Comparison of ENCODE assay signal across 8 cellular contexts in genomic region chrX:119638725-119639471, GRCh38. TPM values are rescaled to one million over a fixed set of nuclear protein-coding genes. Genes with fewer than 3 reads are reported as not detected.
DNase-seq lines count a peak whose midpoint lies in the region; ATAC-seq and TF ChIP-seq lines count a peak whose summit lies in the region.

No MANE protein-coding gene starts in this region.

- H3K4me1 Mint-ChIP-seq in activated naive CD8-positive, alpha-beta T cell treated with anti-CD3 and anti-CD28 coated beads for 36 hours: peaks cover 18% of the 10 kb centered on the region

- H3K27me3 Mint-ChIP-seq in activated naive CD8-positive, alpha-beta T cell treated with anti-CD3 and anti-CD28 coated beads for 36 hours: no peaks in the 10 kb centered on the region

- no peak overlapping the region for H3K4me3 Mint-ChIP-seq in activated naive CD8-positive, alpha-beta T cell treated with anti-CD3 and anti-CD28 coated beads for 36 hours

- DNase-seq in GM12865 (ENCODE audit: low read depth) (peak; percentile 85), iPS-NIHi7 (ENCODE audit: extremely low spot score) (no peak), DMS53 (lab: John Stamatoyannopoulos, UW) (no peak), occipital lobe (lab: John Stamatoyannopoulos, UW) (no peak)
- DNase-seq in activated naive CD8-positive, alpha-beta T cell treated with anti-CD3 and anti-CD28 coated beads for 36 hours: no peak
- DNase-seq in stimulated activated CD4-positive, alpha-beta T cell treated with anti-CD3 and anti-CD28 coated beads, Interleukin-4, amount 100 ng/mL, for 24 hours: no peak

- ATAC-seq in GM19467 (IDR thresholded peaks at IDR 0.05; ENCODE audit: unreplicated experiment) (peak; percentile 47), HG03175 (IDR thresholded peaks at IDR 0.05; ENCODE audit: unreplicated experiment) (peak; percentile 62)

- H3K27ac Mint-ChIP-seq in activated naive CD8-positive, alpha-beta T cell treated with anti-CD3 and anti-CD28 coated beads for 36 hours: peak overlapping the region; percentile 42

- no peaks in the 10 kb centered on the region for H3K9me3 Mint-ChIP-seq in activated naive CD8-positive, alpha-beta T cell treated with anti-CD3 and anti-CD28 coated beads for 36 hours

- H3K36me3 Mint-ChIP-seq in activated naive CD8-positive, alpha-beta T cell treated with anti-CD3 and anti-CD28 coated beads for 36 hours: peaks cover 27% of the 10 kb centered on the region

- H3K4me3 ChIP-seq in GM12865 (ENCODE audit: low read depth, low read length): no peak overlapping the region

- no peak for TF ChIP-seq CTCF in GM12865 (IDR thresholded peaks at IDR 0.05; ENCODE audit: insufficient read depth, low read depth, low read length, missing control alignments)

RNA-seq across cellular contexts. Expression of gene NKRF, which starts 32.7 kb away (rescaled TPM):
- total RNA-seq in activated naive CD8-positive, alpha-beta T cell treated with anti-CD3 and anti-CD28 coated beads for 36 hours: 10 to 100 TPM; 29.8 to 30.9 TPM
- total RNA-seq in occipital lobe: 14.0 TPM

RNA-seq across cellular contexts. Expression of gene SEPTIN6, which starts 54.1 kb away (rescaled TPM):
- 100 to 1,000 TPM; 187 to 202 TPM for total RNA-seq in activated naive CD8-positive, alpha-beta T cell treated with anti-CD3 and anti-CD28 coated beads for 36 hours
- 43.0 TPM for total RNA-seq in occipital lobe
